22 cellular contexts compared by ENCODE assay signal in genomic region chr19:35978832-35979365, GRCh38. TPM values are rescaled to one million over a fixed set of nuclear protein-coding genes. Genes with fewer than 3 reads are reported as not detected.
"Had no signal": no experiment of that assay in that cellular context is flagged by ENCODE, and none has a peak within 500 bp of the region (broad histone marks: within the 10 kb centered on the region; RNA-seq: fewer than 3 reads in every experiment).

No MANE protein-coding gene starts in this region.

- H3K4me2 ChIP-seq: hepatocyte had no signal

- H3K4me3 ChIP-seq: gastrocnemius medialis, heart left ventricle, hepatocyte, lung, pancreas, right lobe of liver, suprapubic skin, transverse colon, vagina had no signal

- H3K36me3 ChIP-seq: gastrocnemius medialis, heart left ventricle, neutrophil, pancreas, right lobe of liver, suprapubic skin, transverse colon, vagina had no signal

- H2AFZ ChIP-seq: hepatocyte had no signal

- H3K27ac ChIP-seq: epithelial cell of prostate, gastrocnemius medialis, heart left ventricle, hepatocyte, neutrophil, pancreas, right lobe of liver, suprapubic skin, transverse colon, vagina had no signal

- H3K9me3 ChIP-seq: gastrocnemius medialis, heart left ventricle, neutrophil, pancreas, right lobe of liver, suprapubic skin, transverse colon, vagina had no signal

- H3K27me3 ChIP-seq: pancreas, right lobe of liver, vagina had no signal

- DNase-seq: effector CD8-positive, alpha-beta T cell; endodermal cell; foreskin fibroblast; gastrocnemius medialis; heart left ventricle; kidney; natural killer cell; right lobe of liver; small intestine; stimulated activated CD4-positive, alpha-beta T cell treated with anti-CD3 and anti-CD28 coated beads, Interleukin-15, amount 100 ng/mL, for 24 hours; stimulated activated CD4-positive, alpha-beta T cell treated with anti-CD3 and anti-CD28 coated beads, Interleukin-2, amount 100 ng/mL, for 48 hours; stimulated activated naive CD4-positive, alpha-beta T cell; stimulated activated naive CD8-positive, alpha-beta T cell treated with anti-CD3 and anti-CD28 coated beads, Interleukin-15, amount 100 ng/mL, for 72 hours; transverse colon had no signal

- H3K4me1 ChIP-seq: gastrocnemius medialis, heart left ventricle, pancreas, right lobe of liver, suprapubic skin, transverse colon, vagina had no signal

- H3K79me2 ChIP-seq: hepatocyte had no signal

RNA-seq across cellular contexts. Expression of gene SYNE4, which starts 29.7 kb away (rescaled TPM):
- total RNA-seq: glomerular endothelial cell had no signal
